In the genomic region with DNA sequence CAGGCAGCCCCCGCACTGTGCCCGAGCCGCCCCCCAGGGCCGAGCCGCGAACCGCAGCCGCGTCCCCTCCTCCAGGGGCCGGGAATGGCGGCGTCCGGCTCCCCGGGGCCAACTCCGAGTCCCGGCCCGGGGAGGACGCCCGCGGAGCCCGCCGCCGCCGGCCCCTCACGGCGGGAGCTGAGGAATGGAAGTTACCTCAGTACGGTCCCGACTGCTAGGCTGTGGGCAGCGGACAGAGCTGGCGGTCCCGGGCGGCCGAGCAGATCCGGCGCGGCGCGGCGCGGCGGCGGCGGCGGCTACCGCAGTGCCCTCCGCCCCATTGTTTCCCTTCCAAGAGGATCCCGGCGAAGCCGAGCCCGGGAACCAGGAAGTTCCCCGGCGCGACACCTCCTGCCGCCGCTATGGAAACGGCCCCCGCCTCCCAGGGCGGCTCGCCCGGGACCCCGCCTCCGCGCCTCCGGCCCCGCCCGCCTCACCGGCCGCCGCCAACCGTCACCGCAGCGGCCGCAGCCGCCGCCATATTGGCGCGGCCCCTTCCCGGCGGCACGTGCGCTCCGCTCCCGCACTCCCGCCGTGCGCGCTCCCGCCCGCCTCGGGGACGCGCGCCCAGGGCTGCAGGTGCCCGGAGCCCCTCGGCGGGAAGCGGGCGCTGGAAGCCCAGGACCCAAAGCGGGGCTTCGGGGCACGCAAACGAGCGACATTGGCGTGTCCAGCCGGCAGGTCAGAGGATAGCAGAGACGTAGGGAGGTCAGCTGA, we compare ENCODE assay signal across 8 cellular contexts. TPM values are rescaled to one million over a fixed set of nuclear protein-coding genes. Genes with fewer than 3 reads are reported as not detected.
DNase-seq lines count a peak whose midpoint lies in the region; ATAC-seq and TF ChIP-seq lines count a peak whose summit lies in the region.

A gene (minus strand): TSS at position 403 of the 756 bp plus-strand sequence. CDS start 14,016 bp downstream, outside the sequence.

- DNase-seq in DMS153 treated with DMSO at 0.1 percent for 48 hours (lab: John Stamatoyannopoulos, UW; ENCODE audit: unreplicated experiment) (peak; percentile 26), IMR-90 (peak; percentile 74), SHP77 (lab: John Stamatoyannopoulos, UW) (peak; percentile 64 to 80), germinal center (ENCODE audit: low spot score) (peak; percentile 76)
- DNase-seq in activated naive CD4-positive, alpha-beta T cell treated with anti-CD3 and anti-CD28 coated beads, Interleukin-2, amount 50 U/mL, for 16 hours, result peak; percentile 65

- CTCF ChIA-PET in IMR-90 (lab: Yijun Ruan, JAX), result no interaction called here

- H3K4me3 ChIP-seq in IMR-90 (ENCODE audit: insufficient read depth, low read depth, low read length) (peak within 1 kb of the TSS; percentile 87), neutrophil (ENCODE audit: low read depth in 1 of 2, low read length in 1 of 2) (peak within 1 kb of the TSS; percentile 70 to 74)

- H2BK120ac ChIP-seq in IMR-90 (ENCODE audit: low read depth, low read length), result no peak within 1 kb of the TSS

- H3K56ac ChIP-seq in IMR-90 (ENCODE audit: extremely low read depth, insufficient read depth, low read length), result peak within 1 kb of the TSS; percentile 66

- H2BK5ac ChIP-seq in IMR-90 (ENCODE audit: low read depth, low read length, poor library complexity, severe bottlenecking), result peak within 1 kb of the TSS; percentile 67

- dilution Hi-C loops in IMR-90 (cut with HindIII; ENCODE audit: low sequenced_read_pairs, unreplicated experiment), result no loop called here

- H4K8ac ChIP-seq in IMR-90 (ENCODE audit: low read depth in 2 of 2, low read length in 2 of 2), result peak within 1 kb of the TSS; percentile 73 to 97

- H4K20me1 ChIP-seq in IMR-90 (ENCODE audit: insufficient read depth, low read length), result peaks cover 7% of the 10 kb centered on the region; the same call in 1 of the 2 replicates

- in situ Hi-C loops in IMR-90 (cut with MboI; ENCODE audit: low sequenced_read_pairs), result no loop called here

- H3K36me3 ChIP-seq in IMR-90 (ENCODE audit: control insufficient read depth, insufficient read depth, low read length), result no peaks in the 10 kb centered on the region
- no peaks in the 10 kb centered on the region for H3K36me3 ChIP-seq in neutrophil

- no TSS peak for BruUV-seq in IMR-90 (replicated peaks; lab: Mats Ljungman, UMichigan)

- TF ChIP-seq CTCF in IMR-90 (conservative IDR thresholded peaks at IDR 0.05; ENCODE audit: low read depth, low read length) (no peak), neutrophil (IDR thresholded peaks at IDR 0.05) (no peak)

- H3K79me1 ChIP-seq in IMR-90 (ENCODE audit: low read depth in 1 of 2, low read length in 2 of 2), result peaks cover 14 to 27% of the 10 kb centered on the region in 2 experiments

- POLR2A ChIA-PET in IMR-90 (lab: Charles Lee; ENCODE audit: unreplicated experiment), result no interaction called here

- peak within 1 kb of the TSS; percentile 92; the same call in 1 of the 2 replicates for H3K14ac ChIP-seq in IMR-90 (replicated peaks; ENCODE audit: low read depth, low read length)

- peak within 1 kb of the TSS; percentile 79 for H3K9ac ChIP-seq in IMR-90 (ENCODE audit: low read depth, low read length)

- 1% methylated on average over 38 of the region's 106 CpGs; no CpG with 5 or more reads in 1 of the 2 experiments for WGBS in IMR-90 (ENCODE audit: extremely low coverage in 2 of 2, insufficient read length in 1 of 2), 2 experiments

- peak within 1 kb of the TSS; percentile 20; the same call in 1 of the 2 replicates for H3K18ac ChIP-seq in IMR-90 (ENCODE audit: low read depth, low read length)

- H2AK9ac ChIP-seq in IMR-90 (replicated peaks; ENCODE audit: low read depth, low read length, poor library complexity), result peak within 1 kb of the TSS; percentile 88

- peak within 1 kb of the TSS; percentile 97 for H2AFZ ChIP-seq in IMR-90 (replicated peaks; ENCODE audit: low read length, poor library complexity)

- H3K9me3 ChIP-seq in IMR-90 (ENCODE audit: control insufficient read depth, insufficient read depth, low read length), result no peaks in the 10 kb centered on the region
- H3K9me3 ChIP-seq in neutrophil, result no peaks in the 10 kb centered on the region

- intact Hi-C loops in IMR-90 (cut with micrococcal nuclease), result loop anchor here (5.0 kb wide), 2 partner anchors 94 to 116 kb away; no protein-coding TSS in a partner anchor

- no peak within 1 kb of the TSS for H2BK15ac ChIP-seq in IMR-90 (ENCODE audit: low read depth, low read length)

- H3K27ac ChIP-seq in IMR-90 (ENCODE audit: insufficient read depth, low read length), result peak within 1 kb of the TSS; percentile 59; the same call in 1 of the 2 replicates
- H3K27ac ChIP-seq in neutrophil, result peak within 1 kb of the TSS; percentile 71
- H3K27ac ChIP-seq in temporal lobe (ENCODE audit: low read depth, low read length), result peak within 1 kb of the TSS; percentile 22

- H4K5ac ChIP-seq in IMR-90 (ENCODE audit: low read depth, low read length), result peak within 1 kb of the TSS; percentile 74; the same call in 1 of the 2 replicates

- ATAC-seq in GM21526 (IDR thresholded peaks at IDR 0.05; ENCODE audit: low FRiP score, unreplicated experiment) (peak; percentile 49), IMR-90 (ENCODE audit: low read depth) (peak; percentile 97)

- H2AK5ac ChIP-seq in IMR-90 (ENCODE audit: low read depth, low read length), result no peak within 1 kb of the TSS

- no peak for TF ChIP-seq RAD21 in IMR-90 (IDR thresholded peaks at IDR 0.05; ENCODE audit: low read length)

- H4K91ac ChIP-seq in IMR-90 (ENCODE audit: insufficient read depth, low read depth, low read length), result peak within 1 kb of the TSS; percentile 62; the same call in 1 of the 2 replicates

- no peaks in the 10 kb centered on the region for H3K9me1 ChIP-seq in IMR-90 (ENCODE audit: insufficient read depth, low read length)

- peak within 1 kb of the TSS; percentile 95 for H3K4me2 ChIP-seq in IMR-90 (ENCODE audit: low read depth, low read length)

- H3K23ac ChIP-seq in IMR-90 (ENCODE audit: low read depth, low read length), result peak within 1 kb of the TSS; percentile 94

- no peaks in the 10 kb centered on the region for H3K27me3 ChIP-seq in IMR-90 (ENCODE audit: control insufficient read depth, insufficient read depth, low read length)
- H3K27me3 ChIP-seq in neutrophil, result peaks cover 13% of the 10 kb centered on the region

- peak within 1 kb of the TSS; percentile 38 for H3K4ac ChIP-seq in IMR-90 (ENCODE audit: low read depth, low read length)

- peak; percentile 56; the same call in 1 of the 2 replicates for TF ChIP-seq POLR2A in IMR-90 (IDR thresholded peaks at IDR 0.05; ENCODE audit: low read depth, low read length)

- H3K4me1 ChIP-seq in IMR-90 (ENCODE audit: control insufficient read depth, insufficient read depth, low read length), result peaks cover 4% of the 10 kb centered on the region
- H3K4me1 ChIP-seq in neutrophil (ENCODE audit: control insufficient read depth in 1 of 2, insufficient read depth in 1 of 2, low read depth in 1 of 2, low read length in 1 of 2), result peaks cover 14 to 16% of the 10 kb centered on the region in 2 experiments

- H2BK20ac ChIP-seq in IMR-90 (ENCODE audit: low read depth, low read length), result no peak within 1 kb of the TSS

TF ChIP-seq in IMR-90, 13 proteins besides CTCF, POLR2A, EP300 and RAD21:
- TF ChIP-seq, protein P1, sequence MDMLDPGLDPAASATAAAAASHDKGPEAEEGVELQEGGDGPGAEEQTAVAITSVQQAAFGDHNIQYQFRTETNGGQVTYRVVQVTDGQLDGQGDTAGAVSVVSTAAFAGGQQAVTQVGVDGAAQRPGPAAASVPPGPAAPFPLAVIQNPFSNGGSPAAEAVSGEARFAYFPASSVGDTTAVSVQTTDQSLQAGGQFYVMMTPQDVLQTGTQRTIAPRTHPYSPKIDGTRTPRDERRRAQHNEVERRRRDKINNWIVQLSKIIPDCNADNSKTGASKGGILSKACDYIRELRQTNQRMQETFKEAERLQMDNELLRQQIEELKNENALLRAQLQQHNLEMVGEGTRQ (IDR thresholded peaks at IDR 0.05; ENCODE audit: low read depth, low read length), result peak; percentile 73
- TF ChIP-seq RCOR1 (IDR thresholded peaks at IDR 0.05; ENCODE audit: insufficient replicate concordance, low read length) (no peak), MAZ (IDR thresholded peaks at IDR 0.05; ENCODE audit: borderline replicate concordance, low read depth, low read length) (peak; percentile 88; the same call in 1 of the 2 replicates), SMC3 (IDR thresholded peaks at IDR 0.05; ENCODE audit: low read depth, low read length) (no peak), CHD1 (IDR thresholded peaks at IDR 0.05; ENCODE audit: low read depth, low read length) (no peak), MXI1 (IDR thresholded peaks at IDR 0.05; ENCODE audit: borderline replicate concordance, low read depth, low read length) (peak; percentile 49; the same call in 1 of the 2 replicates), NFE2L2 (IDR thresholded peaks at IDR 0.05; ENCODE audit: low read depth, low read length) (no peak), BHLHE40 (IDR thresholded peaks at IDR 0.05; ENCODE audit: low read depth, low read length) (peak; percentile 97), RFX5 (IDR thresholded peaks at IDR 0.05; ENCODE audit: low read depth, low read length) (peak; percentile 79)

RNA-seq across cellular contexts. Expression of the gene that starts here (rescaled TPM):
- 9.1 and 11.9 TPM in 2 replicates for total RNA-seq in IMR-90 (2012; rRNA removed)
- 7.0 and 7.8 TPM in 2 replicates for polyA plus RNA-seq in IMR-90 (2012; rRNA removed)
- polyA plus RNA-seq in IMR-90 (2012; cell fraction: cytosol; rRNA removed), result 5.4 and 5.8 TPM in 2 replicates
- 4.4 and 9.0 TPM in 2 replicates for polyA plus RNA-seq in IMR-90 (2012; cell fraction: nucleus; rRNA removed; ENCODE audit: low replicate concordance)
- total RNA-seq in temporal lobe, result 29.7 TPM

Comparison
In these comparisons a context has a peak if more than half of its experiments do, and no peak if none do; other contexts are left out.
1. Peak in every context shown above with its lines: DNase-seq, ATAC-seq, H3K4me3 ChIP-seq and H3K27ac ChIP-seq.
2. DNase-seq: peak in every context shown above with its lines; median percentile 76 in germinal center; 74 in IMR-90; 72 in SHP77; 65 in activated naive CD4-positive, alpha-beta T cell treated with anti-CD3 and anti-CD28 coated beads, Interleukin-2, amount 50 U/mL, for 16 hours; 26 in DMS153 treated with DMSO at 0.1 percent for 48 hours.